ENCODE assay signal across 8 cellular contexts in the genomic region with DNA sequence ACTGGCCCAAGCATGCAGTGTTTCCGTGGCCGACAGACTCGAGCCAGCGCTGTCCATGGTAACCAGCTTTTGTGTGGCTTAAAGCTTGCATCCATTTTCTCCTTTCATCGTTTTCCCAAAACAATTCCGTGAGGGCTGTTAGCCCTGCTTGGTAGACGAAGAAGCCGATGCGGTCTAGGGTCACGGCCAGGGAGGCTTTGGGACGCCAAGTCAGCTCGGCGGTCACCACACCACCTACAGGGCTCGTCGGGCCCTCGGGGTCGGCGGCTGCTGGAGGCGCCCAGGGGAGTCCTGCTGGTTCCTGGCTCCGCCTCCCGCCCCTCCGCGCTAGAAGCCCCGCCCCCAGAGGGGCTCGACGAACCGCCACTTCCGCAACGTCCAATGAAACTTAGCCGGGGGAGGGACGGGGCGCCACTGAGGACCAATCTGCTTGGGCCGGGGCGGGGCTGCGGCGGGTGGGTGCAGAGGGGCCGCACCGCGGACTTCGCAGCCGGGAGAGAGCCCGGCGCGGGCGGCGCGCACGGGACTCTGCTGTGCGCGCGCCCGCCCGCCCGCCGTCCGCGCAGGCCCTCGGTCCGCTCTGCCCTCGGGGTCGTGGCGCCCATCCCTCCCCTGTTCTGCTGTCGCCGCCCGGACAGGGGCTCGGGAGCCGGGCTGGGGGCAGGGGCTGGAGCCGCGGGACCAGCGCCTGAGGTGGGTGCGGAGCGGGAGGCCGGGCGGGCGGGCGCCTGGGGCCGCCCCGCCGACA. TPM values are rescaled to one million over a fixed set of nuclear protein-coding genes. Genes with fewer than 3 reads are reported as not detected.
DNase-seq lines count a peak whose midpoint lies in the region; ATAC-seq, FAIRE-seq and TF ChIP-seq lines count a peak whose summit lies in the region.

A gene with protein sequence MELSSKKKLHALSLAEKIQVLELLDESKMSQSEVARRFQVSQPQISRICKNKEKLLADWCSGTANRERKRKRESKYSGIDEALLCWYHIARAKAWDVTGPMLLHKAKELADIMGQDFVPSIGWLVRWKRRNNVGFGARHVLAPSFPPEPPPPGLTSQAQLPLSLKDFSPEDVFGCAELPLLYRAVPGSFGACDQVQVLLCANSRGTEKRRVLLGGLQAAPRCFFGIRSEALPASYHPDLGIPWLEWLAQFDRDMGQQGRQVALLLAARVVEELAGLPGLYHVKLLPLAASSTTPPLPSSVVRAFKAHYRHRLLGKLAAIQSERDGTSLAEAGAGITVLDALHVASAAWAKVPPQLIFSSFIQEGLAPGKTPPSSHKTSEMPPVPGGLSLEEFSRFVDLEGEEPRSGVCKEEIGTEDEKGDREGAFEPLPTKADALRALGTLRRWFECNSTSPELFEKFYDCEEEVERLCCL (plus strand): TSS at position 487 of the 748 bp plus-strand sequence. CDS start 1,058 bp downstream, outside the sequence.

- DNase-seq in GM12891 (ENCODE audit: insufficient read length, low spot score), result peak; percentile 99
- DNase-seq in NCI-H1436 treated with DMSO at 0.1 percent for 48 hours (lab: John Stamatoyannopoulos, UW), result peak; percentile 79
- DNase-seq in SW480 (ENCODE audit: low spot score), result peak; percentile 94
- peak; percentile 96 to 99 (median 98) for DNase-seq in adrenal gland
- DNase-seq in left cardiac atrium, result peak; percentile 99
- DNase-seq in posterior vena cava (ENCODE audit: low spot score), result peak; percentile 98
- DNase-seq in upper lobe of left lung, result peak; percentile 97 to 99

- TF ChIP-seq CTCF in adrenal gland (IDR thresholded peaks at IDR 0.05), result no peak
- peak in 2 of 6 experiments; percentile 5 to 8 for TF ChIP-seq CTCF in upper lobe of left lung (IDR thresholded peaks at IDR 0.05)

- no peak for TF ChIP-seq POLR2A in GM12891 (IDR thresholded peaks at IDR 0.05; ENCODE audit: low read depth, low read length)
- TF ChIP-seq POLR2A in adrenal gland (IDR thresholded peaks at IDR 0.05), result peak; percentile 74
- TF ChIP-seq POLR2A in upper lobe of left lung (IDR thresholded peaks at IDR 0.05), result peak in 2 of 4 donors; percentile 50 to 82

- peak; percentile 98 for FAIRE-seq in GM12891 (lab: Jason Lieb, UNC)

- H3K36me3 ChIP-seq in adrenal gland (replicated peaks in 1 of 2), result peaks cover 0 to 35% of the 10 kb centered on the region in 2 donors
- peaks cover 7 to 40% (median 28%) of the 10 kb centered on the region in 4 donors for H3K36me3 ChIP-seq in upper lobe of left lung

- TF ChIP-seq EP300 in upper lobe of left lung (IDR thresholded peaks at IDR 0.05), result no peak

- H3K9me3 ChIP-seq in adrenal gland (replicated peaks in 1 of 3) (no peaks in the 10 kb centered on the region), upper lobe of left lung (no peaks in the 10 kb centered on the region)

- peaks cover 17 to 22% of the 10 kb centered on the region in 2 donors for H3K4me1 ChIP-seq in adrenal gland (replicated peaks in 1 of 2)
- H3K4me1 ChIP-seq in upper lobe of left lung, result peaks cover 16 to 22% (median 21%) of the 10 kb centered on the region in 4 donors

- intact Hi-C loops in adrenal gland (cut with DNase I) (loop anchor here in 1 of 2 donors (5.0 kb wide), 1 partner anchor 158 kb away; no protein-coding TSS in a partner anchor), left cardiac atrium (cut with DNase I) (no loop called here), posterior vena cava (cut with DNase I) (no loop called here)

- H3K27me3 ChIP-seq in adrenal gland (no peaks in the 10 kb centered on the region), upper lobe of left lung (no peaks in the 10 kb centered on the region)

- H3K27ac ChIP-seq in adrenal gland (peak within 1 kb of the TSS in 4 of 5 donors; percentile 15 to 79 (median 66)), upper lobe of left lung (peak within 1 kb of the TSS; percentile 28 to 81 (median 47))

- peak within 1 kb of the TSS in 2 of 4 donors; percentile 41 to 79 for H3K4me3 ChIP-seq in adrenal gland
- H3K4me3 ChIP-seq in upper lobe of left lung, result peak within 1 kb of the TSS; percentile 48 to 93 (median 84)

- ATAC-seq in HG02840 (IDR thresholded peaks at IDR 0.05; ENCODE audit: low FRiP score, unreplicated experiment) (peak; percentile 92), left cardiac atrium (peak; percentile 96 to 98), upper lobe of left lung (ENCODE audit: low FRiP score in 2 of 2) (peak; percentile 95 to 98)

- WGBS in adrenal gland, 4 donors, result 0 to 1% (median 1%) methylated on average over 18 to 79 of the region's 79 CpGs
- WGBS in upper lobe of left lung, 2 donors, result 1% methylated on average over 9 to 37 of the region's 79 CpGs

TF ChIP-seq in GM12891, 5 proteins besides CTCF, POLR2A, EP300 and RAD21:
- TF ChIP-seq SPI1 (IDR thresholded peaks at IDR 0.05; ENCODE audit: low read depth, low read length), result peak; percentile 36; the same call in 1 of the 2 replicates
- no peak for TF ChIP-seq TAF1 (IDR thresholded peaks at IDR 0.05; ENCODE audit: low read depth, low read length)

RNA-seq across cellular contexts. Expression of the gene that starts here (rescaled TPM):
- polyA plus RNA-seq in GM12891 (2012; ENCODE audit: low read depth, missing spikeins), result 0.53 TPM
- total RNA-seq in adrenal gland (under 1 TPM; 0.11 to 0.96 (median 0.27) TPM), left cardiac atrium (under 1 TPM in 1 of 2 donors, not detected in 1; 0.12 TPM), posterior vena cava (not detected), upper lobe of left lung (under 1 TPM in 4 of 6 donors, not detected in 2; 0.15 to 0.51 (median 0.35) TPM)
- under 1 TPM in 2 of 3 donors, not detected in 1; 0.27 to 0.40 TPM for polyA plus RNA-seq in adrenal gland

Comparison
In these comparisons a context has a peak if more than half of its experiments do, and no peak if none do; other contexts are left out.
1. Peak in DNase-seq and H3K27ac ChIP-seq in adrenal gland; RNA of the gene not detected or under 1 TPM.
2. Peak in DNase-seq and ATAC-seq in left cardiac atrium; RNA of the gene not detected or under 1 TPM.
3. Peak in DNase-seq in posterior vena cava; RNA of the gene not detected or under 1 TPM.
4. Peak in DNase-seq, ATAC-seq, H3K4me3 ChIP-seq and H3K27ac ChIP-seq in upper lobe of left lung; RNA of the gene not detected or under 1 TPM.